Comparison of ENCODE assay signal across 18 cellular contexts in genomic region chr14:71607056-71607455, GRCh38.
DNase-seq lines count a peak whose midpoint lies in the region; ATAC-seq and TF ChIP-seq lines count a peak whose summit lies in the region.
"Had no signal": no experiment of that assay in that cellular context is flagged by ENCODE, and none has a peak within 500 bp of the region (broad histone marks: within the 10 kb centered on the region; RNA-seq: fewer than 3 reads in every experiment).

No MANE protein-coding gene starts in this region.

- intact Hi-C loops in mammary epithelial cell (cut with micrococcal nuclease): no loop called here

- no peak overlapping the region for H3K4me3 Mint-ChIP-seq in activated CD8-positive, alpha-beta memory T cell treated with anti-CD3 and anti-CD28 coated beads, Interleukin-2, amount 10 ng/mL, durations not matched to agents 7 days and 5 days

- TF ChIP-seq CTCF in neutrophil (IDR thresholded peaks at IDR 0.05): no peak
- no peak for TF ChIP-seq CTCF in mammary epithelial cell (conservative IDR thresholded peaks at IDR 0.05 in 1 of 2, IDR thresholded peaks at IDR 0.05 in 1 of 2; ENCODE audit: extremely low read depth in 1 of 2, insufficient read depth in 1 of 2, low read depth in 1 of 2, low read length in 2 of 2)

- H3K27me3 Mint-ChIP-seq in activated CD8-positive, alpha-beta memory T cell treated with anti-CD3 and anti-CD28 coated beads, Interleukin-2, amount 10 ng/mL, durations not matched to agents 7 days and 5 days: no peaks in the 10 kb centered on the region

- no peak overlapping the region for H3K9ac ChIP-seq in SK-N-MC (ENCODE audit: insufficient read length)
- H3K9ac ChIP-seq in mammary epithelial cell (ENCODE audit: insufficient read depth, low read length): no peak overlapping the region
- H3K9ac ChIP-seq: BLaER1 treated with 17β-estradiol and CSF1 and Interleukin-3, amounts not matched to agents 10 nM and 100 nM; SK-N-SH had no signal

- WGBS in mammary epithelial cell (ENCODE audit: low coverage, missing lambda C conversion rate): 22% methylated on average over 3 of the region's 3 CpGs

- H3K4me1 Mint-ChIP-seq in activated CD8-positive, alpha-beta memory T cell treated with anti-CD3 and anti-CD28 coated beads, Interleukin-2, amount 10 ng/mL, durations not matched to agents 7 days and 5 days: peaks cover 21% of the 10 kb centered on the region

- H3K79me2 ChIP-seq in mammary epithelial cell (ENCODE audit: insufficient read depth, low read length): peaks cover 45% of the 10 kb centered on the region

- H3K4me1 ChIP-seq in neutrophil (ENCODE audit: control insufficient read depth in 1 of 2, insufficient read depth in 1 of 2, low read depth in 1 of 2, low read length in 1 of 2) (no peaks in the 10 kb centered on the region), mammary epithelial cell (ENCODE audit: insufficient read depth, low read length) (no peaks in the 10 kb centered on the region)

- no peak for DNase-seq in activated CD8-positive, alpha-beta memory T cell treated with anti-CD3 and anti-CD28 coated beads, Interleukin-2, amount 10 ng/mL, durations not matched to agents 7 days and 5 days
- DNase-seq in activated CD8-positive, alpha-beta memory T cell treated with anti-CD3 and anti-CD28 coated beads for 24 hours: no peak
- DNase-seq in SK-N-MC (ENCODE audit: low read depth, low spot score): no peak
- no peak for DNase-seq in epidermal melanocyte (ENCODE audit: insufficient read length, low spot score)
- DNase-seq in mammary epithelial cell: no peak
- DNase-seq: KBM-7, MG63, NCI-H1092 treated with DMSO at 0.1 percent for 48 hours, NCI-H187, NCI-H69, SK-N-SH had no signal

- H3K9me3 Mint-ChIP-seq in activated CD8-positive, alpha-beta memory T cell treated with anti-CD3 and anti-CD28 coated beads, Interleukin-2, amount 10 ng/mL, durations not matched to agents 7 days and 5 days (ENCODE audit: low read depth): peaks cover 8% of the 10 kb centered on the region

- no peak overlapping the region for H3K4me2 ChIP-seq in mammary epithelial cell (ENCODE audit: insufficient read depth, low read depth, low read length)
- H3K4me2 ChIP-seq: SK-N-SH had no signal

- dilution Hi-C loops in mammary epithelial cell (cut with HindIII; ENCODE audit: low sequenced_read_pairs): no loop called here

- in situ Hi-C loops in mammary epithelial cell (cut with MboI; ENCODE audit: low sequenced_read_pairs in 2 of 2): no loop called here

- no peak overlapping the region for H3K4me3 ChIP-seq in SK-N-MC
- H3K4me3 ChIP-seq in neutrophil (ENCODE audit: low read depth in 1 of 2, low read length in 1 of 2): no peak overlapping the region
- H3K4me3 ChIP-seq in mammary epithelial cell (replicated peaks in 1 of 3; ENCODE audit: insufficient read depth in 1 of 3, low read depth in 2 of 3, low read length in 3 of 3): no peak overlapping the region
- H3K4me3 ChIP-seq: BLaER1 treated with 17β-estradiol and CSF1 and Interleukin-3, amounts not matched to agents 10 nM and 100 nM; MG63 had no signal

- H3K36me3 ChIP-seq in SK-N-MC (ENCODE audit: insufficient read depth, low read length): peaks cover 8% of the 10 kb centered on the region; the same call in 1 of the 2 replicates
- no peaks in the 10 kb centered on the region for H3K36me3 ChIP-seq in neutrophil
- no peaks in the 10 kb centered on the region for H3K36me3 ChIP-seq in mammary epithelial cell (ENCODE audit: insufficient read depth, low read length)
- H3K36me3 ChIP-seq: MG63 had no signal

- BruUV-seq in mammary epithelial cell (replicated peaks; lab: Mats Ljungman, UMichigan): no TSS peak

- no peaks in the 10 kb centered on the region for H3K27me3 ChIP-seq in neutrophil
- no peaks in the 10 kb centered on the region for H3K27me3 ChIP-seq in mammary epithelial cell (ENCODE audit: insufficient read depth, low read length)
- H3K27me3 ChIP-seq: BLaER1 treated with 17β-estradiol and CSF1 and Interleukin-3, amounts not matched to agents 10 nM and 100 nM; MG63 had no signal

- H2AFZ ChIP-seq in mammary epithelial cell (ENCODE audit: low read depth, low read length): no peak overlapping the region

- ATAC-seq in activated CD8-positive, alpha-beta memory T cell treated with anti-CD3 and anti-CD28 coated beads, Interleukin-2, amount 10 ng/mL, durations not matched to agents 7 days and 5 days: no peak
- ATAC-seq in GM18868 (IDR thresholded peaks at IDR 0.05; ENCODE audit: unreplicated experiment) (peak; percentile 60), HG03108 (IDR thresholded peaks at IDR 0.05; ENCODE audit: unreplicated experiment) (no peak)
- ATAC-seq: Panc1, Right ventricle myocardium inferior had no signal

- no peaks in the 10 kb centered on the region for H4K20me1 ChIP-seq in mammary epithelial cell (ENCODE audit: insufficient read depth, low read length)

- peak overlapping the region; percentile 2; the same call in 1 of the 2 replicates for H3K27ac ChIP-seq in SK-N-MC
- peak overlapping the region; percentile 5 for H3K27ac ChIP-seq in neutrophil
- no peak overlapping the region for H3K27ac ChIP-seq in mammary epithelial cell (ENCODE audit: insufficient read depth, low read depth, low read length)
- H3K27ac ChIP-seq: BLaER1 treated with 17β-estradiol and CSF1 and Interleukin-3, amounts not matched to agents 10 nM and 100 nM; HL-60 had no signal

- H3K27ac Mint-ChIP-seq in activated CD8-positive, alpha-beta memory T cell treated with anti-CD3 and anti-CD28 coated beads, Interleukin-2, amount 10 ng/mL, durations not matched to agents 7 days and 5 days: peak overlapping the region; percentile 36

- CTCF ChIA-PET in activated CD8-positive, alpha-beta memory T cell treated with anti-CD3 and anti-CD28 coated beads, Interleukin-2, amount 10 ng/mL, durations not matched to agents 7 days and 5 days (lab: Charles Lee): no interaction called here
- CTCF ChIA-PET in mammary epithelial cell (lab: Charles Lee; ENCODE audit: low non-redundant PET): no interaction called here

- H3K9me3 ChIP-seq in SK-N-MC (ENCODE audit: low read depth, low read length) (no peaks in the 10 kb centered on the region), neutrophil (no peaks in the 10 kb centered on the region), mammary epithelial cell (replicated peaks; ENCODE audit: insufficient read depth, low read length) (no peaks in the 10 kb centered on the region)
- H3K9me3 ChIP-seq: MG63, SK-N-SH had no signal

- H3K36me3 Mint-ChIP-seq in activated CD8-positive, alpha-beta memory T cell treated with anti-CD3 and anti-CD28 coated beads, Interleukin-2, amount 10 ng/mL, durations not matched to agents 7 days and 5 days: peaks cover 26% of the 10 kb centered on the region
